11 cellular contexts compared by ENCODE assay signal in genomic region chr16:86578499-86579267, GRCh38. TPM values are rescaled to one million over a fixed set of nuclear protein-coding genes. Genes with fewer than 3 reads are reported as not detected.
A peak's percentile ranks its signal among the peaks of the same experiment; 100 is the strongest.
DNase-seq lines count a peak whose midpoint lies in the region; ATAC-seq and TF ChIP-seq lines count a peak whose summit lies in the region.
"Had no signal": no experiment of that assay in that cellular context is flagged by ENCODE, and none has a peak within 500 bp of the region (broad histone marks: within the 10 kb centered on the region; RNA-seq: fewer than 3 reads in every experiment).

FOXL1 (plus strand) TSS chr16:86578549; CDS start chr16:86578724, 175 bp downstream.

- peak within 1 kb of the TSS; percentile 31 for H3K4me3 ChIP-seq in epithelial cell of proximal tubule (ENCODE audit: low read depth, low read length)

- H3K4me1 Mint-ChIP-seq in natural killer cell (peaks cover 5 to 10% of the 10 kb centered on the region in 2 donors), mesothelial cell of epicardium (peaks cover 45% of the 10 kb centered on the region)
- H3K4me1 Mint-ChIP-seq in natural killer cell treated with Interleukin-12 subunit alpha and Interleukin-12 subunit beta and Interleukin-15 and Interleukin-18, amount 100 ng/mL, for 72 hours (ENCODE audit: low read depth in 2 of 2) = peaks cover 0 to 4% of the 10 kb centered on the region in 2 donors

- ATAC-seq in natural killer cell (no peak), GM21717 (IDR thresholded peaks at IDR 0.05; ENCODE audit: unreplicated experiment) (no peak)
- ATAC-seq in natural killer cell treated with Interleukin-12 subunit alpha and Interleukin-12 subunit beta and Interleukin-15 and Interleukin-18, amount 100 ng/mL, for 72 hours = no peak
- ATAC-seq: CD8-positive, alpha-beta T cell had no signal

- no peaks in the 10 kb centered on the region for H3K36me3 Mint-ChIP-seq in natural killer cell
- no peaks in the 10 kb centered on the region for H3K36me3 Mint-ChIP-seq in natural killer cell treated with Interleukin-12 subunit alpha and Interleukin-12 subunit beta and Interleukin-15 and Interleukin-18, amount 100 ng/mL, for 72 hours
- no peaks in the 10 kb centered on the region for H3K36me3 Mint-ChIP-seq in mesothelial cell of epicardium
- H3K36me3 Mint-ChIP-seq: CD8-positive, alpha-beta T cell had no signal

- intact Hi-C loops in natural killer cell (cut with micrococcal nuclease) = no loop called here

- TF ChIP-seq POLR2A in erythroblast (IDR thresholded peaks at IDR 0.05; ENCODE audit: low read length) = no peak

- H3K4me3 Mint-ChIP-seq in natural killer cell (peak within 1 kb of the TSS; percentile 28), mesothelial cell of epicardium (peak within 1 kb of the TSS; percentile 84)
- H3K4me3 Mint-ChIP-seq in natural killer cell treated with Interleukin-12 subunit alpha and Interleukin-12 subunit beta and Interleukin-15 and Interleukin-18, amount 100 ng/mL, for 72 hours = no peak within 1 kb of the TSS
- H3K4me3 Mint-ChIP-seq: CD8-positive, alpha-beta T cell had no signal

- no peak within 1 kb of the TSS for H3K27ac Mint-ChIP-seq in natural killer cell
- no peak within 1 kb of the TSS for H3K27ac Mint-ChIP-seq in natural killer cell treated with Interleukin-12 subunit alpha and Interleukin-12 subunit beta and Interleukin-15 and Interleukin-18, amount 100 ng/mL, for 72 hours
- H3K27ac Mint-ChIP-seq in mesothelial cell of epicardium = peak within 1 kb of the TSS; percentile 4
- H3K27ac Mint-ChIP-seq: CD8-positive, alpha-beta T cell had no signal

- H3K27me3 Mint-ChIP-seq in natural killer cell (ENCODE audit: low read depth in 2 of 2) (peaks cover 62 to 73% of the 10 kb centered on the region in 2 donors), mesothelial cell of epicardium (ENCODE audit: low read depth) (peaks cover 78% of the 10 kb centered on the region)
- peaks cover 54 to 55% of the 10 kb centered on the region in 2 donors for H3K27me3 Mint-ChIP-seq in natural killer cell treated with Interleukin-12 subunit alpha and Interleukin-12 subunit beta and Interleukin-15 and Interleukin-18, amount 100 ng/mL, for 72 hours

- no peak within 1 kb of the TSS for H3K27ac ChIP-seq in substantia nigra (ENCODE audit: low read depth, low read length, poor library complexity, severe bottlenecking)

- H3K9me3 Mint-ChIP-seq in natural killer cell = no peaks in the 10 kb centered on the region
- no peaks in the 10 kb centered on the region for H3K9me3 Mint-ChIP-seq in natural killer cell treated with Interleukin-12 subunit alpha and Interleukin-12 subunit beta and Interleukin-15 and Interleukin-18, amount 100 ng/mL, for 72 hours
- H3K9me3 Mint-ChIP-seq in mesothelial cell of epicardium = no peaks in the 10 kb centered on the region
- H3K9me3 Mint-ChIP-seq: CD8-positive, alpha-beta T cell had no signal

- DNase-seq in natural killer cell (no peak), epithelial cell of proximal tubule (ENCODE audit: low read depth) (no peak), mesothelial cell of epicardium (ENCODE audit: low spot score in 2 of 2, unreplicated experiment in 2 of 2) (no peak), erythroblast (lab: John Stamatoyannopoulos, UW) (no peak), substantia nigra (lab: John Stamatoyannopoulos, UW) (no peak), putamen (ENCODE audit: low spot score) (no peak)
- DNase-seq in natural killer cell treated with Interleukin-12 subunit alpha and Interleukin-12 subunit beta and Interleukin-15 and Interleukin-18, amount 100 ng/mL, for 72 hours (ENCODE audit: low spot score) = no peak
- DNase-seq: activated CD4-positive, alpha-beta T cell treated with anti-CD3 and anti-CD28 coated beads, Interleukin-2, amount 50 U/mL, for 4 hours; CD8-positive, alpha-beta T cell; NCI-H2171 had no signal

- TF ChIP-seq CTCF in natural killer cell (IDR thresholded peaks at IDR 0.05) (no peak), epithelial cell of proximal tubule (conservative IDR thresholded peaks at IDR 0.05; ENCODE audit: low read depth, low read length) (no peak), mesothelial cell of epicardium (IDR thresholded peaks at IDR 0.05; ENCODE audit: unreplicated experiment) (no peak)

RNA-seq across cellular contexts. Expression of gene FOXL1, which starts in this region (rescaled TPM):
- total RNA-seq in natural killer cell (under 1 TPM in 1 of 3 donors, not detected in 2; 0.10 TPM), epithelial cell of proximal tubule (11.6 and 14.6 TPM in 2 replicates), mesothelial cell of epicardium (2.5 to 3.2 TPM (median 2.5 TPM) in 3 replicates)
- not detected for total RNA-seq in natural killer cell treated with Interleukin-12 subunit alpha and Interleukin-12 subunit beta and Interleukin-15 and Interleukin-18, amount 100 ng/mL, for 72 hours
